Comparison of ENCODE assay signal across 24 cellular contexts in the genomic region with DNA sequence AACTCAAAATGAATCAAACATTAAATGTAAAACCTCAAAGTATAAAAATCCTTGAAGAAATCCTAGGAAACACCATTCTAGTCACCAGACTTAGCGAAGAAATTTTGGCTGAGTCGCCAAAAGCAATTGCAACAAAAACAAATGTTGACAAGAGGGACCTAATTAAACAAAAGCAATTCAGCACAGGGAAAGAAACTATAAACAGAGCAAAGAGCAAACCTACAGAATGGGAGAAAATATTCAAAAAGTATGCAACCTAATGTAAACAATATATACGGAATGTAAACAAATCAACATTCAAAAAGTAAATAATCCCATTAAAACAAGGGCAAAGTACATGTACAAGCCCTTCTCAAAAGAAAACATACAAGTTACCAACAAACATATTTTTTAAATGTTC.
DNase-seq lines count a peak whose midpoint lies in the region; ATAC-seq, FAIRE-seq and TF ChIP-seq lines count a peak whose summit lies in the region.
"Had no signal": no experiment of that assay in that cellular context is flagged by ENCODE, and none has a peak within 500 bp of the region (broad histone marks: within the 10 kb centered on the region; RNA-seq: fewer than 3 reads in every experiment).

No MANE protein-coding gene starts in this region.

- H3K27ac ChIP-seq in GM23338 (ENCODE audit: low read depth), result no peak overlapping the region
- H3K27ac ChIP-seq in HepG2 (ENCODE audit: extremely low read length, insufficient read depth, low read length), result no peak overlapping the region
- H3K27ac ChIP-seq: A549; BLaER1 treated with 17β-estradiol and CSF1 and Interleukin-3, amounts not matched to agents 10 nM and 100 nM had no signal

- no peaks in the 10 kb centered on the region for H3K27me3 ChIP-seq in GM23338 (ENCODE audit: insufficient read depth)
- H3K27me3 ChIP-seq in HepG2 (ENCODE audit: control insufficient read depth in 1 of 2, insufficient read depth in 2 of 2, low read length in 2 of 2), result no peaks in the 10 kb centered on the region
- H3K27me3 ChIP-seq: BLaER1 treated with 17β-estradiol and CSF1 and Interleukin-3, amounts not matched to agents 10 nM and 100 nM had no signal

- no peak for FAIRE-seq in HepG2 (lab: Jason Lieb, UNC)
- FAIRE-seq: A549, GM12878, GM12892, GM18507 had no signal

- H3K79me2 ChIP-seq in GM23338 (replicated peaks; ENCODE audit: insufficient read depth) (no peaks in the 10 kb centered on the region), HepG2 (ENCODE audit: insufficient read depth, low read length) (no peaks in the 10 kb centered on the region)

- H3K4me2 ChIP-seq in GM23338 (no peak overlapping the region), HepG2 (ENCODE audit: low read depth, low read length) (no peak overlapping the region)
- H3K4me2 ChIP-seq: A549; BLaER1 treated with 17β-estradiol and CSF1 and Interleukin-3, amounts not matched to agents 10 nM and 100 nM had no signal

- BruUV-seq in HepG2 (replicated peaks; lab: Mats Ljungman, UMichigan), result no TSS peak

- in situ Hi-C loops in HepG2 (cut with HindIII; ENCODE audit: extremely low pct_ligation_motif_present, low pct_unique_long_range_greater_than_20kb), result no loop called here

- POLR2A ChIA-PET in HepG2 (lab: Yijun Ruan, JAX), result no interaction called here
- POLR2A ChIA-PET in naive thymus-derived CD8-positive, alpha-beta T cell (lab: Charles Lee), result no interaction called here

- intact Hi-C loops in HepG2 (cut with micrococcal nuclease; ENCODE audit: unreplicated experiment), result no loop called here

- H3K9me3 Mint-ChIP-seq in GM23338, result no peaks in the 10 kb centered on the region; the same call in 2 of the 3 replicates
- H3K9me3 Mint-ChIP-seq in naive thymus-derived CD8-positive, alpha-beta T cell, result peaks cover 0 to 2% (median 0%) of the 10 kb centered on the region in 9 donors
- H3K9me3 Mint-ChIP-seq in activated naive CD4-positive, alpha-beta T cell treated with anti-CD3 and anti-CD28 coated beads, Interleukin-2, amount 50 U/mL, for 72 hours, result peaks cover 3% of the 10 kb centered on the region in 2 donors

- no peaks in the 10 kb centered on the region for H3K9me2 ChIP-seq in GM23338 (ENCODE audit: insufficient read depth)

- WGBS in HepG2 (ENCODE audit: low lambda C conversion rate), result 1% methylated on average over 3 of the region's 3 CpGs

- H3K4me1 ChIP-seq in GM23338 (ENCODE audit: insufficient read depth) (no peaks in the 10 kb centered on the region), HepG2 (ENCODE audit: insufficient read depth, low read length) (peaks cover 27% of the 10 kb centered on the region)
- H3K4me1 ChIP-seq: A549; BLaER1 treated with 17β-estradiol and CSF1 and Interleukin-3, amounts not matched to agents 10 nM and 100 nM had no signal

- H3K9ac ChIP-seq in HepG2 (ENCODE audit: insufficient read depth, low read depth, low read length), result no peak overlapping the region
- H3K9ac ChIP-seq: BLaER1 treated with 17β-estradiol and CSF1 and Interleukin-3, amounts not matched to agents 10 nM and 100 nM had no signal

- H3K36me3 ChIP-seq in GM23338 (ENCODE audit: insufficient read depth), result no peaks in the 10 kb centered on the region
- H3K36me3 ChIP-seq in HepG2 (replicated peaks in 1 of 2; ENCODE audit: control insufficient read depth in 1 of 2, insufficient read depth in 2 of 2, low read length in 2 of 2), result no peaks in the 10 kb centered on the region
- H3K36me3 ChIP-seq: BLaER1 treated with 17β-estradiol and CSF1 and Interleukin-3, amounts not matched to agents 10 nM and 100 nM had no signal

- DNase-seq in GM23338 (ENCODE audit: low spot score) (no peak), HepG2 (ENCODE audit: low spot score) (peak; percentile 31), C1 segment of cervical spinal cord (lab: John Stamatoyannopoulos, UW) (no peak)
- no peak for DNase-seq in naive thymus-derived CD8-positive, alpha-beta T cell
- DNase-seq in activated naive CD4-positive, alpha-beta T cell treated with anti-CD3 and anti-CD28 coated beads, Interleukin-2, amount 50 U/mL, for 72 hours (ENCODE audit: low spot score in 2 of 2), result no peak
- DNase-seq: AML-193; CD4-positive, alpha-beta memory T cell; CD4-positive, CD25-positive, alpha-beta regulatory T cell; CD8-positive, alpha-beta memory T cell; COR-L47; DMS 273 treated with DMSO at 0.1 percent for 48 hours; DMS153; DMS53; DMS79; DND-41; EL; GDM1 had no signal

- H4K20me1 ChIP-seq in GM23338 (replicated peaks; ENCODE audit: insufficient read depth) (no peaks in the 10 kb centered on the region), HepG2 (ENCODE audit: insufficient read depth, low read length) (no peaks in the 10 kb centered on the region)
- H4K20me1 ChIP-seq: BLaER1 treated with 17β-estradiol and CSF1 and Interleukin-3, amounts not matched to agents 10 nM and 100 nM had no signal

- no peaks in the 10 kb centered on the region for H3F3A ChIP-seq in GM23338 (replicated peaks; ENCODE audit: low read depth)

- peak overlapping the region; percentile 15; the same call in 1 of the 2 replicates for H3K27ac Mint-ChIP-seq in GM23338
- H3K27ac Mint-ChIP-seq in naive thymus-derived CD8-positive, alpha-beta T cell, result no peak overlapping the region
- no peak overlapping the region for H3K27ac Mint-ChIP-seq in activated naive CD4-positive, alpha-beta T cell treated with anti-CD3 and anti-CD28 coated beads, Interleukin-2, amount 50 U/mL, for 72 hours
- H3K27ac Mint-ChIP-seq: B cell; CD14-positive monocyte; CD4-positive, alpha-beta memory T cell; CD4-positive, CD25-positive, alpha-beta regulatory T cell; CD8-positive, alpha-beta memory T cell had no signal

- no peak overlapping the region for H3K4me3 ChIP-seq in GM23338
- H3K4me3 ChIP-seq in HepG2 (replicated peaks in 1 of 3; ENCODE audit: insufficient read depth in 1 of 3, low read depth in 2 of 3, low read length in 3 of 3), result no peak overlapping the region
- H3K4me3 ChIP-seq: A549; BLaER1 treated with 17β-estradiol and CSF1 and Interleukin-3, amounts not matched to agents 10 nM and 100 nM; GM12878 had no signal

- TF ChIP-seq CTCF in GM23338 (conservative IDR thresholded peaks at IDR 0.05; ENCODE audit: low read depth in 2 of 2) (no peak), HepG2 (CRISPR knock-in tag; IDR thresholded peaks at IDR 0.05) (no peak)

- ATAC-seq in GM23338 (no peak), HepG2 (peak; percentile 90)
- ATAC-seq in naive thymus-derived CD8-positive, alpha-beta T cell, result no peak
- ATAC-seq in activated naive CD4-positive, alpha-beta T cell treated with anti-CD3 and anti-CD28 coated beads, Interleukin-2, amount 50 U/mL, for 72 hours, result no peak
- ATAC-seq: A549, GM12878 had no signal

- TF ChIP-seq EP300 in HepG2 (IDR thresholded peaks at IDR 0.05; ENCODE audit: low read depth in 2 of 2, low read length in 2 of 2) (no peak), HepG2 (CRISPR knock-in tag; IDR thresholded peaks at IDR 0.05; ENCODE audit: borderline replicate concordance) (no peak)

- no peaks in the 10 kb centered on the region for H3K4me1 Mint-ChIP-seq in GM23338
- H3K4me1 Mint-ChIP-seq in naive thymus-derived CD8-positive, alpha-beta T cell, result no peaks in the 10 kb centered on the region
- H3K4me1 Mint-ChIP-seq: B cell; CD14-positive monocyte; CD4-positive, alpha-beta memory T cell; CD4-positive, CD25-positive, alpha-beta regulatory T cell; CD8-positive, alpha-beta memory T cell had no signal

- H3K27me3 Mint-ChIP-seq in GM23338 (ENCODE audit: insufficient read depth, low read depth, poor library complexity), result peaks cover 2% of the 10 kb centered on the region
- H3K27me3 Mint-ChIP-seq in naive thymus-derived CD8-positive, alpha-beta T cell, result no peaks in the 10 kb centered on the region
- H3K27me3 Mint-ChIP-seq: B cell; CD4-positive, alpha-beta memory T cell; CD4-positive, CD25-positive, alpha-beta regulatory T cell; CD8-positive, alpha-beta memory T cell had no signal

- H2AFZ ChIP-seq in GM23338 (no peak overlapping the region), HepG2 (ENCODE audit: low read length) (no peak overlapping the region)

- no peak overlapping the region for H3K4me3 Mint-ChIP-seq in GM23338
- no peak overlapping the region for H3K4me3 Mint-ChIP-seq in naive thymus-derived CD8-positive, alpha-beta T cell
- H3K4me3 Mint-ChIP-seq: B cell; CD14-positive monocyte; CD4-positive, alpha-beta memory T cell; CD4-positive, CD25-positive, alpha-beta regulatory T cell; CD8-positive, alpha-beta memory T cell had no signal

- no peak for TF ChIP-seq POLR2A in HepG2 (IDR thresholded peaks at IDR 0.05; ENCODE audit: insufficient read depth in 1 of 2, low read depth in 2 of 2, low read length in 2 of 2)

- no peak for TF ChIP-seq RAD21 in HepG2 (CRISPR knock-in tag; IDR thresholded peaks at IDR 0.05)

- no peaks in the 10 kb centered on the region for H3K9me3 ChIP-seq in HepG2 (ENCODE audit: low read length)
- H3K9me3 ChIP-seq: A549; BLaER1 treated with 17β-estradiol and CSF1 and Interleukin-3, amounts not matched to agents 10 nM and 100 nM had no signal

- CTCF ChIA-PET in HepG2 (lab: Yijun Ruan, JAX; ENCODE audit: low intra/inter-chr PET ratio, low total read pairs), result no interaction called here

- H3K36me3 Mint-ChIP-seq in GM23338 (ENCODE audit: low read depth), result no peaks in the 10 kb centered on the region
- H3K36me3 Mint-ChIP-seq in naive thymus-derived CD8-positive, alpha-beta T cell, result no peaks in the 10 kb centered on the region
- H3K36me3 Mint-ChIP-seq in activated naive CD4-positive, alpha-beta T cell treated with anti-CD3 and anti-CD28 coated beads, Interleukin-2, amount 50 U/mL, for 72 hours, result no peaks in the 10 kb centered on the region
- H3K36me3 Mint-ChIP-seq: CD14-positive monocyte; CD4-positive, alpha-beta memory T cell; CD4-positive, CD25-positive, alpha-beta regulatory T cell; CD8-positive, alpha-beta memory T cell had no signal

TF ChIP-seq in GM23338, 12 proteins besides CTCF, POLR2A, EP300 and RAD21 (continues in another document):
- TF ChIP-seq ZNF331 (CRISPR knock-in tag; IDR thresholded peaks at IDR 0.05; ENCODE audit: low read depth), result no peak
- TF ChIP-seq STAT1 (IDR thresholded peaks at IDR 0.05; ENCODE audit: unreplicated experiment), result no peak

TF ChIP-seq in HepG2, 621 proteins besides CTCF, POLR2A, EP300 and RAD21 (continues in another document):
- TF ChIP-seq, protein P1, sequence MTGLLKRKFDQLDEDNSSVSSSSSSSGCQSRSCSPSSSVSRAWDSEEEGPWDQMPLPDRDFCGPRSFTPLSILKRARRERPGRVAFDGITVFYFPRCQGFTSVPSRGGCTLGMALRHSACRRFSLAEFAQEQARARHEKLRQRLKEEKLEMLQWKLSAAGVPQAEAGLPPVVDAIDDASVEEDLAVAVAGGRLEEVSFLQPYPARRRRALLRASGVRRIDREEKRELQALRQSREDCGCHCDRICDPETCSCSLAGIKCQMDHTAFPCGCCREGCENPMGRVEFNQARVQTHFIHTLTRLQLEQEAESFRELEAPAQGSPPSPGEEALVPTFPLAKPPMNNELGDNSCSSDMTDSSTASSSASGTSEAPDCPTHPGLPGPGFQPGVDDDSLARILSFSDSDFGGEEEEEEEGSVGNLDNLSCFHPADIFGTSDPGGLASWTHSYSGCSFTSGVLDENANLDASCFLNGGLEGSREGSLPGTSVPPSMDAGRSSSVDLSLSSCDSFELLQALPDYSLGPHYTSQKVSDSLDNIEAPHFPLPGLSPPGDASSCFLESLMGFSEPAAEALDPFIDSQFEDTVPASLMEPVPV (CRISPR knock-in tag; IDR thresholded peaks at IDR 0.05), result no peak
- TF ChIP-seq MIXL1 (CRISPR knock-in tag; IDR thresholded peaks at IDR 0.05) (peak; percentile 33; the same call in 1 of the 2 replicates), THAP11 (CRISPR knock-in tag; IDR thresholded peaks at IDR 0.05) (no peak), PPARG (CRISPR knock-in tag; conservative IDR thresholded peaks at IDR 0.05) (no peak)
